In genomic region chr1:59005491-59006308, GRCh38 we compare ENCODE assay signal across 11 cellular contexts.
DNase-seq lines count a peak whose midpoint lies in the region; ATAC-seq, FAIRE-seq and TF ChIP-seq lines count a peak whose summit lies in the region.
"Had no signal": no experiment of that assay in that cellular context is flagged by ENCODE, and none has a peak within 500 bp of the region (broad histone marks: within the 10 kb centered on the region; RNA-seq: fewer than 3 reads in every experiment).

No MANE protein-coding gene starts in this region.

- H3K27ac Mint-ChIP-seq in activated T-cell treated with anti-CD3 and anti-CD28 coated beads, Interleukin-2, amount 50 U/mL, for 24 hours: peak overlapping the region; percentile 73
- H3K27ac Mint-ChIP-seq in T-helper 1 cell treated with Interleukin-12 subunit alpha and Interleukin-12 subunit beta and Interleukin-4 antibody, amounts not matched to agents 30 μg/mL and 1 μg/mL, for 36 hours: peak overlapping the region; percentile 67
- H3K27ac Mint-ChIP-seq in stimulated activated effector memory CD8-positive, alpha-beta T cell treated with anti-CD3 and anti-CD28 coated beads, Interleukin-12 subunit alpha, Interleukin-12 subunit beta, amount 100 ng/mL, for 72 hours: peak overlapping the region; percentile 71

- H3K4me3 ChIP-seq in HEK293 (ENCODE audit: low read depth, low read length): no peak overlapping the region
- H3K4me3 ChIP-seq: thoracic aorta had no signal

- H3K27ac ChIP-seq in HEK293 (ENCODE audit: extremely low read depth, low read depth, low read length): no peak overlapping the region
- H3K27ac ChIP-seq: thoracic aorta had no signal

- peaks cover 42% of the 10 kb centered on the region for H3K4me1 Mint-ChIP-seq in activated T-cell treated with anti-CD3 and anti-CD28 coated beads, Interleukin-2, amount 50 U/mL, for 24 hours (ENCODE audit: low read depth)
- H3K4me1 Mint-ChIP-seq in T-helper 1 cell treated with Interleukin-12 subunit alpha and Interleukin-12 subunit beta and Interleukin-4 antibody, amounts not matched to agents 30 μg/mL and 1 μg/mL, for 36 hours (ENCODE audit: low read depth): peaks cover 56% of the 10 kb centered on the region
- peaks cover 41% of the 10 kb centered on the region for H3K4me1 Mint-ChIP-seq in stimulated activated effector memory CD8-positive, alpha-beta T cell treated with anti-CD3 and anti-CD28 coated beads, Interleukin-12 subunit alpha, Interleukin-12 subunit beta, amount 100 ng/mL, for 72 hours

- H3K4me3 Mint-ChIP-seq in activated T-cell treated with anti-CD3 and anti-CD28 coated beads, Interleukin-2, amount 50 U/mL, for 24 hours: no peak overlapping the region
- peak overlapping the region; percentile 42 for H3K4me3 Mint-ChIP-seq in T-helper 1 cell treated with Interleukin-12 subunit alpha and Interleukin-12 subunit beta and Interleukin-4 antibody, amounts not matched to agents 30 μg/mL and 1 μg/mL, for 36 hours
- H3K4me3 Mint-ChIP-seq in stimulated activated effector memory CD8-positive, alpha-beta T cell treated with anti-CD3 and anti-CD28 coated beads, Interleukin-12 subunit alpha, Interleukin-12 subunit beta, amount 100 ng/mL, for 72 hours: peak overlapping the region; percentile 2

- FAIRE-seq in HTR-8/SVneo (lab: Jason Lieb, UNC): no peak
- FAIRE-seq: astrocyte had no signal

- CTCF ChIA-PET in HEK293 (lab: Yijun Ruan, JAX): interaction anchor here (0.6 kb wide), 1 partner anchor 246 kb away, joined by 3 read pairs; no protein-coding TSS in a partner anchor

- no peaks in the 10 kb centered on the region for H3K36me3 Mint-ChIP-seq in activated T-cell treated with anti-CD3 and anti-CD28 coated beads, Interleukin-2, amount 50 U/mL, for 24 hours (ENCODE audit: low read depth)
- peaks cover 19% of the 10 kb centered on the region for H3K36me3 Mint-ChIP-seq in T-helper 1 cell treated with Interleukin-12 subunit alpha and Interleukin-12 subunit beta and Interleukin-4 antibody, amounts not matched to agents 30 μg/mL and 1 μg/mL, for 36 hours (ENCODE audit: low read depth)
- no peaks in the 10 kb centered on the region for H3K36me3 Mint-ChIP-seq in stimulated activated effector memory CD8-positive, alpha-beta T cell treated with anti-CD3 and anti-CD28 coated beads, Interleukin-12 subunit alpha, Interleukin-12 subunit beta, amount 100 ng/mL, for 72 hours

- no peaks in the 10 kb centered on the region for H3K9me3 Mint-ChIP-seq in activated T-cell treated with anti-CD3 and anti-CD28 coated beads, Interleukin-2, amount 50 U/mL, for 24 hours
- peaks cover 5% of the 10 kb centered on the region for H3K9me3 Mint-ChIP-seq in T-helper 1 cell treated with Interleukin-12 subunit alpha and Interleukin-12 subunit beta and Interleukin-4 antibody, amounts not matched to agents 30 μg/mL and 1 μg/mL, for 36 hours
- H3K9me3 Mint-ChIP-seq in stimulated activated effector memory CD8-positive, alpha-beta T cell treated with anti-CD3 and anti-CD28 coated beads, Interleukin-12 subunit alpha, Interleukin-12 subunit beta, amount 100 ng/mL, for 72 hours: no peaks in the 10 kb centered on the region

- H3K36me3 ChIP-seq in HEK293 (ENCODE audit: control insufficient read depth in 2 of 2, insufficient read depth in 1 of 2, low read length in 2 of 2): no peaks in the 10 kb centered on the region
- H3K36me3 ChIP-seq: thoracic aorta had no signal

- H3K9me3 ChIP-seq in HEK293 (ENCODE audit: control insufficient read depth, insufficient read depth, low read depth, low read length): no peaks in the 10 kb centered on the region
- H3K9me3 ChIP-seq: thoracic aorta had no signal

- in situ Hi-C loops in G401 (cut with HindIII; ENCODE audit: low sequenced_read_pairs): no loop called here

- POLR2A ChIA-PET in HEK293 (lab: Yijun Ruan, JAX): no interaction called here

- no peaks in the 10 kb centered on the region for H3K27me3 Mint-ChIP-seq in activated T-cell treated with anti-CD3 and anti-CD28 coated beads, Interleukin-2, amount 50 U/mL, for 24 hours
- no peaks in the 10 kb centered on the region for H3K27me3 Mint-ChIP-seq in T-helper 1 cell treated with Interleukin-12 subunit alpha and Interleukin-12 subunit beta and Interleukin-4 antibody, amounts not matched to agents 30 μg/mL and 1 μg/mL, for 36 hours (ENCODE audit: low read depth)

- no peaks in the 10 kb centered on the region for H3K4me1 ChIP-seq in HEK293 (ENCODE audit: control insufficient read depth, insufficient read depth, low read length)

- peak; percentile 66 for ATAC-seq in stimulated activated effector memory CD8-positive, alpha-beta T cell treated with anti-CD3 and anti-CD28 coated beads, Interleukin-12 subunit alpha, Interleukin-12 subunit beta, amount 100 ng/mL, for 72 hours
- ATAC-seq in HG02623 (IDR thresholded peaks at IDR 0.05; ENCODE audit: unreplicated experiment): no peak

- DNase-seq in activated T-cell treated with anti-CD3 and anti-CD28 coated beads, Interleukin-2, amount 50 U/mL, for 24 hours: peak; percentile 36
- no peak for DNase-seq in activated T-cell treated with anti-CD3 and anti-CD28 coated beads, Interleukin-2, amount 50 U/mL, for 1 hour
- no peak for DNase-seq in stimulated activated effector memory CD8-positive, alpha-beta T cell treated with anti-CD3 and anti-CD28 coated beads, Interleukin-12 subunit alpha, Interleukin-12 subunit beta, amount 100 ng/mL, for 72 hours (ENCODE audit: low spot score in 2 of 2)
- DNase-seq in G401 (ENCODE audit: low spot score): no peak
- no peak for DNase-seq in HTR-8/SVneo (ENCODE audit: insufficient read length, low spot score)
- DNase-seq: IMR-90 had no signal

- no peak for TF ChIP-seq CTCF in HEK293 (tag by site-specific recombination; IDR thresholded peaks at IDR 0.05)

TF ChIP-seq in HEK293, 187 proteins besides CTCF, POLR2A, EP300 and RAD21:
- no peak for TF ChIP-seq ZNF311 (tag by site-specific recombination; IDR thresholded peaks at IDR 0.05; ENCODE audit: borderline replicate concordance)
- TF ChIP-seq PBX3 (CRISPR knock-in tag; IDR thresholded peaks at IDR 0.05): no peak
- TF ChIP-seq ZNF157 (tag by site-specific recombination; IDR thresholded peaks at IDR 0.05): no peak
- no peak for TF ChIP-seq ZNF121 (tag by site-specific recombination; IDR thresholded peaks at IDR 0.05)
- TF ChIP-seq ZSCAN23 (tag by site-specific recombination; IDR thresholded peaks at IDR 0.05): no peak
- no peak for TF ChIP-seq ZNF521 (tag by site-specific recombination; IDR thresholded peaks at IDR 0.05)
- peak; percentile 31; the same call in 1 of the 2 replicates for TF ChIP-seq ZFHX2 (tag by site-specific recombination; conservative IDR thresholded peaks at IDR 0.05)
- 0 out of 2 replicates have a peak, but pooled peaks have one; percentile 15 for TF ChIP-seq EGR2 (tag by site-specific recombination; IDR thresholded peaks at IDR 0.05; ENCODE audit: low read depth)
- no peak for TF ChIP-seq ZNF791 (tag by site-specific recombination; IDR thresholded peaks at IDR 0.05)
